Comparison of ENCODE assay signal across 1 cellular context in the genomic region with DNA sequence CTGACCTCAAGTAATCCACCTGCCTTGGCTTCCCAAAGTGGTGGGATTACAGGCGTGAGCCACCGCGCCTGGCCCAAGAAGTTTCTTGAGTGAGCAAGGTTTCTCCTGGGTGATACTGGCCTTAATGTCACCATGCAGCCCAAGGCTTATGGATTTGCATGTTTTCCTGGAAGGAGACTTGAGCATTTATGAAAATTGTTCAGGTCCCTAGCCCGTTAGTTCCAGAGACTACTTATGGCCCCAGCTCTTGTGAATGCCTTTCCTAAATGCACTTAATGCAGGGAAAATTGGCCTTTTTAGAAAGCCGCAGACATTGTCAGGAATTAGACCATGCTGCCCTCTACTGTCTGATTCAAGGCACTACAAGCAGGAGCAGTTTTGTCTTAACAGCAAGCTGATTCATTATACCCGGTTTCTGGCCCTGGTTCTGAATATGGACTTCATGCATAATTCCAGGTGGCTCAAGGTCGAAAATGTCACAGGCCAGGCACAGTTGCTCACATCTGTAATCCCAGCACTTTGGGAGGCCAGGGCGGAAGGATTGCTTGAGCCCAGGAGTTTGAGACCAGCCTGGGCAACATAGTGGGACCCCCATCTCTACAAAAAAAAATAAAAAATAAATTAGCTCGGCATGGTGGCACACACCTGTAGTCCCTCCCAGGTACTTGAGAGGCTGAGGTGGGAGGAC.
TF ChIP-seq lines count a peak whose summit lies in the region.

No MANE protein-coding gene starts in this region.

TF ChIP-seq in GM12878, 131 proteins besides CTCF, POLR2A, EP300 and RAD21 (continued from another document):
- TF ChIP-seq, protein P1, sequence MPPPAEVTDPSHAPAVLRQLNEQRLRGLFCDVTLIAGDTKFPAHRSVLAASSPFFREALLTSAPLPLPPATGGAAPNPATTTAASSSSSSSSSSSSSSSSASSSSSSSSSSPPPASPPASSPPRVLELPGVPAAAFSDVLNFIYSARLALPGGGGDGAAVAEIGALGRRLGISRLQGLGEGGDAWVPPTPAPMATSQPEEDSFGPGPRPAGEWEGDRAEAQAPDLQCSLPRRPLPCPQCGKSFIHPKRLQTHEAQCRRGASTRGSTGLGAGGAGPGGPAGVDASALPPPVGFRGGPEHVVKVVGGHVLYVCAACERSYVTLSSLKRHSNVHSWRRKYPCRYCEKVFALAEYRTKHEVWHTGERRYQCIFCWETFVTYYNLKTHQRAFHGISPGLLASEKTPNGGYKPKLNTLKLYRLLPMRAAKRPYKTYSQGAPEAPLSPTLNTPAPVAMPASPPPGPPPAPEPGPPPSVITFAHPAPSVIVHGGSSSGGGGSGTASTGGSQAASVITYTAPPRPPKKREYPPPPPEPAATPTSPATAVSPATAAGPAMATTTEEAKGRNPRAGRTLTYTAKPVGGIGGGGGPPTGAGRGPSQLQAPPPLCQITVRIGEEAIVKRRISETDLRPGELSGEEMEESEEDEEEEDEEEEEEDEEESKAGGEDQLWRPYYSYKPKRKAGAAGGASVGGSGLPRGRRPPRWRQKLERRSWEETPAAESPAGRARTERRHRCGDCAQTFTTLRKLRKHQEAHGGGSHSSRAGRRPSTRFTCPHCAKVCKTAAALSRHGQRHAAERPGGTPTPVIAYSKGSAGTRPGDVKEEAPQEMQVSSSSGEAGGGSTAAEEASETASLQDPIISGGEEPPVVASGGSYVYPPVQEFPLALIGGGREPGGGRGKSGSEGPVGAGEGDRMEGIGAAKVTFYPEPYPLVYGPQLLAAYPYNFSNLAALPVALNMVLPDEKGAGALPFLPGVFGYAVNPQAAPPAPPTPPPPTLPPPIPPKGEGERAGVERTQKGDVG (CRISPR knock-in tag; IDR thresholded peaks at IDR 0.05): no peak
- TF ChIP-seq, protein P2, sequence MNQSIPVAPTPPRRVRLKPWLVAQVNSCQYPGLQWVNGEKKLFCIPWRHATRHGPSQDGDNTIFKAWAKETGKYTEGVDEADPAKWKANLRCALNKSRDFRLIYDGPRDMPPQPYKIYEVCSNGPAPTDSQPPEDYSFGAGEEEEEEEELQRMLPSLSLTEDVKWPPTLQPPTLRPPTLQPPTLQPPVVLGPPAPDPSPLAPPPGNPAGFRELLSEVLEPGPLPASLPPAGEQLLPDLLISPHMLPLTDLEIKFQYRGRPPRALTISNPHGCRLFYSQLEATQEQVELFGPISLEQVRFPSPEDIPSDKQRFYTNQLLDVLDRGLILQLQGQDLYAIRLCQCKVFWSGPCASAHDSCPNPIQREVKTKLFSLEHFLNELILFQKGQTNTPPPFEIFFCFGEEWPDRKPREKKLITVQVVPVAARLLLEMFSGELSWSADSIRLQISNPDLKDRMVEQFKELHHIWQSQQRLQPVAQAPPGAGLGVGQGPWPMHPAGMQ (IDR thresholded peaks at IDR 0.05; ENCODE audit: borderline replicate concordance): no peak
- TF ChIP-seq, protein P3, sequence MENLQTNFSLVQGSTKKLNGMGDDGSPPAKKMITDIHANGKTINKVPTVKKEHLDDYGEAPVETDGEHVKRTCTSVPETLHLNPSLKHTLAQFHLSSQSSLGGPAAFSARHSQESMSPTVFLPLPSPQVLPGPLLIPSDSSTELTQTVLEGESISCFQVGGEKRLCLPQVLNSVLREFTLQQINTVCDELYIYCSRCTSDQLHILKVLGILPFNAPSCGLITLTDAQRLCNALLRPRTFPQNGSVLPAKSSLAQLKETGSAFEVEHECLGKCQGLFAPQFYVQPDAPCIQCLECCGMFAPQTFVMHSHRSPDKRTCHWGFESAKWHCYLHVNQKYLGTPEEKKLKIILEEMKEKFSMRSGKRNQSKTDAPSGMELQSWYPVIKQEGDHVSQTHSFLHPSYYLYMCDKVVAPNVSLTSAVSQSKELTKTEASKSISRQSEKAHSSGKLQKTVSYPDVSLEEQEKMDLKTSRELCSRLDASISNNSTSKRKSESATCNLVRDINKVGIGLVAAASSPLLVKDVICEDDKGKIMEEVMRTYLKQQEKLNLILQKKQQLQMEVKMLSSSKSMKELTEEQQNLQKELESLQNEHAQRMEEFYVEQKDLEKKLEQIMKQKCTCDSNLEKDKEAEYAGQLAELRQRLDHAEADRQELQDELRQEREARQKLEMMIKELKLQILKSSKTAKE (IDR thresholded peaks at IDR 0.05; ENCODE audit: low read depth, poor library complexity, severe bottlenecking): peak; percentile 40
